ENCODE assay signal across 9 cellular contexts in the genomic region with DNA sequence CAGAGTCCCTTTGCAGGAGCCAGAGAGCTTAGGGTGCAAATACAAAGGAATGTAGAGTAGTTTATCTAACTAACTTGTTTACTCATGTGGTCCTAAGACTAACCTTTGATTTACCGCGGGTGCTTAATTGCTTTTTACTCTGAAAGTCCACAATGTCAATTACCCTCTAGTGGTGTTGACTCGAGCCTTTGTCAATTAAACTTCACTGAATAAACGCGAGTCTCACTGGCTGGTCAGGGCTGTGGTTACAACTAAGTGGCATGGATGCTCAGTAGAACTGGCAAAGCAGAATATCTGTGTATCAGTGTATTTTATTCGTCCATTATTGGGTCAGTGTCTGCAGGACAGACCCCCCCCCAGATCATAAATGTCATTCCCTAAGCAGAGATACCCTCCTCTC.
"Had no signal": no experiment of that assay in that cellular context is flagged by ENCODE, and none has a peak within 500 bp of the region (broad histone marks: within the 10 kb centered on the region; RNA-seq: fewer than 3 reads in every experiment).

No MANE protein-coding gene starts in this region.

- H3K36me3 ChIP-seq: HAP-1 had no signal

- H3K4me1 ChIP-seq: HAP-1 had no signal

- H3K4me3 ChIP-seq: GM23248, GM23338, HAP-1 had no signal

- DNase-seq: GM23248, GOT3, H7, H9, HCEC 1CT, HFFc6 had no signal

- ATAC-seq: GM23338, HCT116 had no signal

- H3K9ac ChIP-seq: GM23248 had no signal

- H3K9me3 ChIP-seq: HAP-1 had no signal

- H3K27ac ChIP-seq: GM23248 had no signal
